In the genomic region with DNA sequence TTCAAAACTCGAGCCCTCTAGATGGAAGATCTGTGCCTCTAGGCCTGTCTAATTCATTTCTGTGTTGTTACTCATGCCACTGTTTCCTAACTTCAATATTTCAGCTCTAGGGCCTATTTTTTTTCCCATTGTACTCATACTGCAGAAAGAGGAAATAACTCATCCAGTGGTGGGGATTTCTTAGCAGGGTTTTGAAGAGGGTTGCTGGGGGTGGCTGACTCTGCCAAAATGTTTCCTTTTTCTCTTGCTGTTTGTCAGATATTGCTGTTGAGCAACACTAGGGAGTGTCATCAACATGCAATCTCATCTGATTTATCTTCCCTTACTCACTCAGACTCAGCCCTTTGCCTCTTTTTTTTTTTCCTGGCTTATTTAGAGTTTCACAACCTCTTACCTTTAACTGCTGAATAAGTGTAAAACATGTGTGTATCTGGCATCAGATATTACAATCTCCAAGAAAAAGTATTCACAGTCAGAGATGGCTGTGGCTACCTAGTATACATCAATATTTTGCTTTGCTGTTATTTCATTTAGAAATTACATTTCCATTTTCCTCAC, we compare ENCODE assay signal across 1 cellular context.
TF ChIP-seq lines count a peak whose summit lies in the region.

No MANE protein-coding gene starts in this region.

TF ChIP-seq in K562, 482 proteins besides CTCF, POLR2A, EP300 and RAD21 (continued from another document):
- TF ChIP-seq, protein P1, sequence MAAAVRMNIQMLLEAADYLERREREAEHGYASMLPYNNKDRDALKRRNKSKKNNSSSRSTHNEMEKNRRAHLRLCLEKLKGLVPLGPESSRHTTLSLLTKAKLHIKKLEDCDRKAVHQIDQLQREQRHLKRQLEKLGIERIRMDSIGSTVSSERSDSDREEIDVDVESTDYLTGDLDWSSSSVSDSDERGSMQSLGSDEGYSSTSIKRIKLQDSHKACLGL (CRISPR knock-in tag; IDR thresholded peaks at IDR 0.05; ENCODE audit: borderline replicate concordance, poor library complexity, severe bottlenecking): no peak
